Comparison of ENCODE assay signal across 8 cellular contexts in genomic region chr10:121926669-121927360, GRCh38. TPM values are rescaled to one million over a fixed set of nuclear protein-coding genes. Genes with fewer than 3 reads are reported as not detected.
DNase-seq lines count a peak whose midpoint lies in the region; ATAC-seq and TF ChIP-seq lines count a peak whose summit lies in the region.

No MANE protein-coding gene starts in this region.

- peak overlapping the region; percentile 95 for H3K9ac ChIP-seq in endocrine pancreas (ENCODE audit: control insufficient read depth, insufficient read depth, low read length)

- H3K4me1 ChIP-seq in endocrine pancreas (ENCODE audit: control insufficient read depth, insufficient read depth, low read length) = peaks cover 7% of the 10 kb centered on the region

- DNase-seq in A172 (ENCODE audit: low spot score) (peak; percentile 0), GM06990 (ENCODE audit: extremely low read depth, insufficient read length) (no peak), SK-MEL-5 (ENCODE audit: low read depth, low spot score) (peak; percentile 27), myocyte (ENCODE audit: low read depth) (peak; percentile 10), NCI-H1105 (lab: John Stamatoyannopoulos, UW) (no peak)

- in situ Hi-C loops in SK-MEL-5 (cut with HindIII; ENCODE audit: low pct_unique_long_range_greater_than_20kb, low sequenced_read_pairs) = no loop called here

- H3K36me3 ChIP-seq in GM06990 (ENCODE audit: control insufficient read depth, insufficient read depth, low read length) (peaks cover 1% of the 10 kb centered on the region), endocrine pancreas (ENCODE audit: control insufficient read depth, insufficient read depth, low read length) (no peaks in the 10 kb centered on the region)

- ATAC-seq in HG02981 (IDR thresholded peaks at IDR 0.05; ENCODE audit: unreplicated experiment) (peak; percentile 20), HG03045 (IDR thresholded peaks at IDR 0.05; ENCODE audit: unreplicated experiment) (no peak)

- no peaks in the 10 kb centered on the region for H3K9me3 ChIP-seq in endocrine pancreas (ENCODE audit: control insufficient read depth, low read length)

- H3K4me3 ChIP-seq in GM06990 (replicated peaks; ENCODE audit: low read depth, low read length) = peak overlapping the region; percentile 99
- peak overlapping the region; percentile 97 for H3K4me3 ChIP-seq in endocrine pancreas (ENCODE audit: control insufficient read depth, insufficient read depth, low read length)

- no peaks in the 10 kb centered on the region for H3K27me3 ChIP-seq in GM06990 (replicated peaks; ENCODE audit: control insufficient read depth, insufficient read depth, low read length)
- H3K27me3 ChIP-seq in endocrine pancreas (ENCODE audit: control insufficient read depth, insufficient read depth, low read length) = no peaks in the 10 kb centered on the region

- TF ChIP-seq CTCF in GM06990 (IDR thresholded peaks at IDR 0.05; ENCODE audit: insufficient read depth, low read length, poor library complexity, severe bottlenecking) = no peak

RNA-seq across cellular contexts. Expression of gene ATE1, which starts 1.0 kb away (rescaled TPM):
- total RNA-seq in A172 (2014; rRNA removed; shearing (Covaris generic)) = 10.6 and 11.6 TPM in 2 replicates
- 33.9 and 34.3 TPM in 2 replicates for total RNA-seq in SK-MEL-5 (2014; rRNA removed; shearing (Covaris generic))
- 17.3 and 21.8 TPM in 2 replicates for polyA plus RNA-seq in SK-MEL-5 (2015; cell fraction: cytosol; rRNA removed)
- 30.2 and 30.4 TPM in 2 replicates for polyA plus RNA-seq in SK-MEL-5 (2015; cell fraction: nucleus; rRNA removed)
- total RNA-seq in myocyte = 31.5 and 35.6 TPM in 2 replicates
- polyA plus RNA-seq in myocyte (2012) = 9.8 TPM

RNA-seq across cellular contexts. Expression of gene NSMCE4A, which starts 48.2 kb away (rescaled TPM):
- 30.0 and 38.8 TPM in 2 replicates for total RNA-seq in A172 (2014; rRNA removed; shearing (Covaris generic))
- total RNA-seq in SK-MEL-5 (2014; rRNA removed; shearing (Covaris generic)) = 36.0 and 38.9 TPM in 2 replicates
- 29.4 and 33.2 TPM in 2 replicates for polyA plus RNA-seq in SK-MEL-5 (2015; cell fraction: cytosol; rRNA removed)
- polyA plus RNA-seq in SK-MEL-5 (2015; cell fraction: nucleus; rRNA removed) = 235 and 247 TPM in 2 replicates
- 24.4 and 24.6 TPM in 2 replicates for total RNA-seq in myocyte
- 8.4 TPM for polyA plus RNA-seq in myocyte (2012)

Comparison
In these comparisons a context has a peak if more than half of its experiments do, and no peak if none do; other contexts are left out.
1. DNase-seq: peak in A172 (single experiment), SK-MEL-5 (single experiment) and myocyte (single experiment); none in GM06990 (single experiment) and NCI-H1105 (single experiment).